In the genomic region with DNA sequence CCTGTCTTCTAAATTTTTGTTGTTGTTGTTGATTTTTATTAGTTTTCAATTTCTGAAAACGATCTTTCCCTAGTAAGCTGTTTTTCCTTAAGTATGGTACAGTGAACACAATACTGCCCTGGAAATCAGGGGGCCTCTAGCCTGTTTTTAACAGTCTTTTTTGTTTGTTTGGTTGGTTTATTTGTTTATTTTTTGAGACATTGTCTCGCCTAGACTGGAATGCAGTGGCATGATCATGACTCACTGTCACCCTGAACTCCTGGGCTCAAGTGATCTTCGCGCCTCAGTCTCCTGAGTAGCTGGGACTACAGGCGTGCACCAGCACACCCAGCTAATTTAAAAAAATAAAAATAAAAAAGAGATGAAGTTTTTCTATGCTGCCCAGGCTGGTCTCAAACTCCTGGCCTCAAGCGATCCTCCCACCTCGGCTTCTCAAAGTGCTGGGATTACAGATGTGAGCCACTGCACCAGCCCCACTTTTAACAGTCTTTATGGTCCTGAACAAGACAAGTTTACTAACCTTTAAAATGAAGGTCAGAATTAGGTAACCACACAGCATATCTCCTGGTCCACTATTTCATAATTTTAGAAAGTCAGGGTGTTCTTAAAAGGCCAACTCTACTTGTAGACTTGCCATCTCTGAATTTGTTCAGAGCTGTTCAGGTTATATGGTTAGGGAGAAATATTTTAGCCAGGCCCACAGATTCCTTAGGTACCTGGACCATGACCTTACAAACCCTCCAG, we compare ENCODE assay signal across 18 cellular contexts. TPM values are rescaled to one million over a fixed set of nuclear protein-coding genes. Genes with fewer than 3 reads are reported as not detected.
DNase-seq lines count a peak whose midpoint lies in the region; ATAC-seq and TF ChIP-seq lines count a peak whose summit lies in the region.
"Had no signal": no experiment of that assay in that cellular context is flagged by ENCODE, and none has a peak within 500 bp of the region (broad histone marks: within the 10 kb centered on the region; RNA-seq: fewer than 3 reads in every experiment).

No MANE protein-coding gene starts in this region.

- H3K36me3 ChIP-seq in PC-9 (ENCODE audit: low read depth) = no peaks in the 10 kb centered on the region
- H3K36me3 ChIP-seq in MG63 = peaks cover 20% of the 10 kb centered on the region
- H3K36me3 ChIP-seq: neutrophil had no signal

- no peaks in the 10 kb centered on the region for H4K20me1 ChIP-seq in PC-9 (ENCODE audit: insufficient read depth)

- BruUV-seq in PC-9 (replicated peaks; lab: Mats Ljungman, UMichigan) = TSS peak; percentile 26

- peak overlapping the region; percentile 49 for H3K27ac Mint-ChIP-seq in progenitor cell of endocrine pancreas
- H3K27ac Mint-ChIP-seq in CD14-positive monocyte = peak overlapping the region in 2 of 7 donors; percentile 33 to 72
- H3K27ac Mint-ChIP-seq: activated naive CD4-positive, alpha-beta T cell treated with anti-CD3 and anti-CD28 coated beads for 36 hours; B cell had no signal

- no peak overlapping the region for H2AFZ ChIP-seq in PC-9

- peak overlapping the region; percentile 52 for H3K4me2 ChIP-seq in PC-9

- peaks cover 55% of the 10 kb centered on the region for H3K4me1 ChIP-seq in PC-9 (replicated peaks; ENCODE audit: insufficient read depth)

- H3K4me3 ChIP-seq in PC-9 = no peak overlapping the region
- H3K4me3 ChIP-seq in MG63 = no peak overlapping the region
- H3K4me3 ChIP-seq: heart right ventricle had no signal

- H3K4me3 Mint-ChIP-seq in progenitor cell of endocrine pancreas (ENCODE audit: low read depth) = no peak overlapping the region
- H3K4me3 Mint-ChIP-seq in CD14-positive monocyte = no peak overlapping the region
- H3K4me3 Mint-ChIP-seq: activated naive CD4-positive, alpha-beta T cell treated with anti-CD3 and anti-CD28 coated beads for 36 hours; B cell; brain had no signal

- POLR2A ChIA-PET in PC-9 (lab: Charles Lee; ENCODE audit: unreplicated experiment) = interaction anchor here (0.5 to 0.7 kb wide), 3 partner anchors 52 to 262 kb away, joined by 3 to 4 read pairs (median 3); no protein-coding TSS in a partner anchor

- H3K27ac ChIP-seq in PC-9 (peak overlapping the region; percentile 84), epithelial cell of prostate (peak overlapping the region; percentile 54)
- H3K27ac ChIP-seq: heart right ventricle, neutrophil had no signal

- DNase-seq in EH (ENCODE audit: low read depth) = peak; percentile 35
- DNase-seq in PC-9 = peak; percentile 65 to 81
- DNase-seq in epithelial cell of prostate (ENCODE audit: low read depth, low spot score) = no peak
- no peak for DNase-seq in progenitor cell of endocrine pancreas (ENCODE audit: low spot score, unreplicated experiment)
- no peak for DNase-seq in MG63
- DNase-seq in CD14-positive monocyte (ENCODE audit: low spot score) = no peak
- DNase-seq in COR-L47 (lab: John Stamatoyannopoulos, UW) = no peak
- DNase-seq: activated CD4-positive, alpha-beta T cell treated with anti-CD3 and anti-CD28 coated beads for 48 hours; activated naive CD4-positive, alpha-beta T cell treated with anti-CD3 and anti-CD28 coated beads for 36 hours; heart right ventricle; NCI-H1694; stimulated activated CD4-positive, alpha-beta T cell treated with anti-CD3 and anti-CD28 coated beads, Interleukin-4, amount 100 ng/mL, for 24 hours; stimulated activated CD8-positive, alpha-beta memory T cell treated with anti-CD3 and anti-CD28 coated beads, Interleukin-4, amount 100 ng/mL, for 48 hours; T-helper 9 cell had no signal

- ATAC-seq in HG02870 (IDR thresholded peaks at IDR 0.05; ENCODE audit: unreplicated experiment) = no peak
- ATAC-seq: heart right ventricle had no signal

- H3F3A ChIP-seq in PC-9 (ENCODE audit: insufficient read depth, low read depth) = peaks cover 50% of the 10 kb centered on the region

- H3K9me3 ChIP-seq in PC-9 (ENCODE audit: insufficient read depth, low read depth) (no peaks in the 10 kb centered on the region), MG63 (no peaks in the 10 kb centered on the region)
- H3K9me3 ChIP-seq: heart right ventricle, neutrophil had no signal

- H3K27me3 ChIP-seq in PC-9 (ENCODE audit: insufficient read depth, low read depth) = no peaks in the 10 kb centered on the region
- no peaks in the 10 kb centered on the region for H3K27me3 ChIP-seq in MG63
- H3K27me3 ChIP-seq: heart right ventricle, neutrophil had no signal

- H3K9me3 Mint-ChIP-seq in progenitor cell of endocrine pancreas (ENCODE audit: low read depth) = no peaks in the 10 kb centered on the region
- H3K9me3 Mint-ChIP-seq in CD14-positive monocyte = no peaks in the 10 kb centered on the region
- H3K9me3 Mint-ChIP-seq: activated naive CD4-positive, alpha-beta T cell treated with anti-CD3 and anti-CD28 coated beads for 36 hours had no signal

- H3K9me2 ChIP-seq in PC-9 (ENCODE audit: insufficient read depth) = no peaks in the 10 kb centered on the region

- intact Hi-C loops in PC-9 (cut with micrococcal nuclease; ENCODE audit: unreplicated experiment) (no loop called here), CD14-positive monocyte (cut with micrococcal nuclease) (no loop called here)

- no peaks in the 10 kb centered on the region for H3K36me3 Mint-ChIP-seq in progenitor cell of endocrine pancreas (ENCODE audit: insufficient read depth)
- peaks cover 17 to 35% of the 10 kb centered on the region in 2 donors for H3K36me3 Mint-ChIP-seq in CD14-positive monocyte

- H3K4me1 Mint-ChIP-seq in progenitor cell of endocrine pancreas (ENCODE audit: low read depth) = peaks cover 1% of the 10 kb centered on the region
- H3K4me1 Mint-ChIP-seq in CD14-positive monocyte = no peaks in the 10 kb centered on the region
- H3K4me1 Mint-ChIP-seq: B cell had no signal

- peaks cover 53% of the 10 kb centered on the region for H3K79me2 ChIP-seq in PC-9 (ENCODE audit: low read depth)

- CTCF ChIA-PET in PC-9 (lab: Charles Lee) = no interaction called here

- TF ChIP-seq CTCF in PC-9 (conservative IDR thresholded peaks at IDR 0.05) (no peak), progenitor cell of endocrine pancreas (IDR thresholded peaks at IDR 0.05; ENCODE audit: unreplicated experiment) (no peak), CD14-positive monocyte (IDR thresholded peaks at IDR 0.05) (no peak)

- no peaks in the 10 kb centered on the region for H3K27me3 Mint-ChIP-seq in progenitor cell of endocrine pancreas
- H3K27me3 Mint-ChIP-seq in CD14-positive monocyte (ENCODE audit: low read depth in 3 of 3) = no peaks in the 10 kb centered on the region
- H3K27me3 Mint-ChIP-seq: B cell, brain had no signal

RNA-seq across cellular contexts. Expression of gene TBCE, which starts 35.4 kb away (rescaled TPM):
- total RNA-seq in PC-9 (2021) (18.9 and 22.8 TPM in 2 replicates), progenitor cell of endocrine pancreas (37.5 and 40.7 TPM in 2 replicates)
- 60.4 and 63.4 TPM in 2 replicates for total RNA-seq in MG63 (2014; rRNA removed; shearing (Covaris generic); ENCODE audit: low replicate concordance)
- polyA plus RNA-seq in CD14-positive monocyte = 10 to 100 TPM; 15.4 to 19.4 TPM

Comparison
In these comparisons a context has a peak if more than half of its experiments do, and no peak if none do; other contexts are left out.
1. DNase-seq: peak in EH (single experiment) and PC-9 (2 of 2); none in epithelial cell of prostate (single experiment), progenitor cell of endocrine pancreas (single experiment), MG63 (single experiment), CD14-positive monocyte (single experiment) and COR-L47 (single experiment).